ENCODE assay signal across 11 cellular contexts in genomic region chr20:52923123-52923543, GRCh38. TPM values are rescaled to one million over a fixed set of nuclear protein-coding genes. Genes with fewer than 3 reads are reported as not detected.
A peak's percentile ranks its signal among the peaks of the same experiment; 100 is the strongest.
DNase-seq lines count a peak whose midpoint lies in the region; ATAC-seq, FAIRE-seq and TF ChIP-seq lines count a peak whose summit lies in the region.
"Had no signal": no experiment of that assay in that cellular context is flagged by ENCODE, and none has a peak within 500 bp of the region (broad histone marks: within the 10 kb centered on the region; RNA-seq: fewer than 3 reads in every experiment).

No MANE protein-coding gene starts in this region.

- in situ Hi-C loops in astrocyte of the cerebellum (cut with HindIII; ENCODE audit: low sequenced_read_pairs), result no loop called here

- H3K27me3 Mint-ChIP-seq in stimulated activated memory B cell treated with anti-CD40 and anti-IgM and Interleukin-4, amounts not matched to agents 10 μg/mL and 1 μg/mL and 100 μg/mL, for 72 hours, result peaks cover 31% of the 10 kb centered on the region

- DNase-seq in AG09309 (ENCODE audit: low read depth), result peak; percentile 62
- peak; percentile 99 for DNase-seq in astrocyte of the cerebellum (ENCODE audit: low read depth)
- peak; percentile 98 for DNase-seq in keratinocyte (ENCODE audit: low read depth, low spot score)
- DNase-seq in SHP77 treated with DMSO at 0.1 percent for 48 hours (lab: John Stamatoyannopoulos, UW), result no peak
- DNase-seq in NCI-H146 (lab: John Stamatoyannopoulos, UW), result no peak
- DNase-seq: NCI-H1105; stimulated activated CD4-positive, alpha-beta T cell treated with anti-CD3 and anti-CD28 coated beads, Interleukin-12 subunit alpha, Interleukin-12 subunit beta, amount 100 ng/mL, for 4 hours had no signal

- H3K79me2 ChIP-seq in keratinocyte (ENCODE audit: control insufficient read depth, insufficient read depth, low read length), result no peaks in the 10 kb centered on the region

- peaks cover 2% of the 10 kb centered on the region for H3K9me1 ChIP-seq in keratinocyte (ENCODE audit: control insufficient read depth, extremely low read depth, insufficient read depth, low read length)

- H3K36me3 Mint-ChIP-seq in stimulated activated memory B cell treated with anti-CD40 and anti-IgM and Interleukin-4, amounts not matched to agents 10 μg/mL and 1 μg/mL and 100 μg/mL, for 72 hours, result no peaks in the 10 kb centered on the region

- peak; percentile 99 for FAIRE-seq in keratinocyte (lab: Jason Lieb, UNC)

- no peak overlapping the region for H3K4me3 Mint-ChIP-seq in stimulated activated memory B cell treated with anti-CD40 and anti-IgM and Interleukin-4, amounts not matched to agents 10 μg/mL and 1 μg/mL and 100 μg/mL, for 72 hours

- H3K27me3 ChIP-seq in HUES48 (ENCODE audit: control insufficient read depth, insufficient read depth, low read length) (no peaks in the 10 kb centered on the region), keratinocyte (ENCODE audit: control insufficient read depth, extremely low read depth, insufficient read depth, low read length) (no peaks in the 10 kb centered on the region)

- H3K27ac Mint-ChIP-seq in stimulated activated memory B cell treated with anti-CD40 and anti-IgM and Interleukin-4, amounts not matched to agents 10 μg/mL and 1 μg/mL and 100 μg/mL, for 72 hours, result no peak overlapping the region

- H3K9ac ChIP-seq in HUES48 (ENCODE audit: low read depth, low read length) (no peak overlapping the region), keratinocyte (ENCODE audit: control insufficient read depth, extremely low read depth, insufficient read depth, low read length) (peak overlapping the region; percentile 65)

- H2AFZ ChIP-seq in keratinocyte (ENCODE audit: control insufficient read depth, low read length), result no peak overlapping the region

- H3K9me3 Mint-ChIP-seq in stimulated activated memory B cell treated with anti-CD40 and anti-IgM and Interleukin-4, amounts not matched to agents 10 μg/mL and 1 μg/mL and 100 μg/mL, for 72 hours, result no peaks in the 10 kb centered on the region

- TF ChIP-seq CTCF in AG09309 (IDR thresholded peaks at IDR 0.05; ENCODE audit: control insufficient read depth, insufficient read depth, low read depth, low read length, missing control alignments) (no peak), astrocyte of the cerebellum (IDR thresholded peaks at IDR 0.05; ENCODE audit: low read depth, low read length, missing control alignments) (no peak), keratinocyte (optimal IDR thresholded peaks at IDR 0.05 in 1 of 3, IDR thresholded peaks at IDR 0.05 in 1 of 3, conservative IDR thresholded peaks at IDR 0.05 in 1 of 3; ENCODE audit: extremely low read depth in 1 of 3, insufficient read depth in 2 of 3, low read length in 3 of 3) (peak in 1 of 3 experiments; percentile 8)

- H3K36me3 ChIP-seq in HUES48 (ENCODE audit: control insufficient read depth, insufficient read depth, low read length) (no peaks in the 10 kb centered on the region), keratinocyte (ENCODE audit: control insufficient read depth in 2 of 2, extremely low read depth in 1 of 2, insufficient read depth in 2 of 2, low read length in 2 of 2) (no peaks in the 10 kb centered on the region)

- dilution Hi-C loops in keratinocyte (cut with MboI; ENCODE audit: extremely low pct_ligation_motif_present, low sequenced_read_pairs), result no loop called here

- H3K4me3 ChIP-seq in AG09309 (ENCODE audit: control insufficient read depth, low read depth, low read length) (no peak overlapping the region), HUES48 (ENCODE audit: low read depth, low read length) (no peak overlapping the region), astrocyte of the cerebellum (ENCODE audit: low read depth, low read length) (no peak overlapping the region), keratinocyte (ENCODE audit: control insufficient read depth in 2 of 3, extremely low read depth in 1 of 3, insufficient read depth in 2 of 3, low read depth in 1 of 3, low read length in 3 of 3) (no peak overlapping the region)
- H3K4me3 ChIP-seq: SK-N-MC had no signal

- H3K9me3 ChIP-seq in HUES48 (ENCODE audit: control insufficient read depth, insufficient read depth, low read length) (no peaks in the 10 kb centered on the region), keratinocyte (ENCODE audit: control insufficient read depth, low read depth, low read length) (no peaks in the 10 kb centered on the region)

- H3K27ac ChIP-seq in HUES48 (ENCODE audit: low read depth, low read length) (peak overlapping the region; percentile 52), keratinocyte (ENCODE audit: control insufficient read depth, insufficient read depth, low read length) (peak overlapping the region; percentile 85)
- H3K27ac ChIP-seq: SK-N-MC had no signal

- H3K4me1 ChIP-seq in HUES48 (ENCODE audit: control insufficient read depth, insufficient read depth, low read length), result peaks cover 13% of the 10 kb centered on the region
- peaks cover 30% of the 10 kb centered on the region for H3K4me1 ChIP-seq in keratinocyte (ENCODE audit: control insufficient read depth, extremely low read depth, insufficient read depth, low read length)

- H4K20me1 ChIP-seq in keratinocyte (ENCODE audit: control insufficient read depth, extremely low read depth, insufficient read depth, low read length), result no peaks in the 10 kb centered on the region

- H3K4me2 ChIP-seq in keratinocyte (ENCODE audit: control insufficient read depth, extremely low read depth, insufficient read depth, low read depth, low read length), result peak overlapping the region; percentile 58

- no peak for ATAC-seq in stimulated activated memory B cell treated with anti-CD40 and anti-IgM and Interleukin-4, amounts not matched to agents 10 μg/mL and 1 μg/mL and 100 μg/mL, for 72 hours
- ATAC-seq in HG02852 (IDR thresholded peaks at IDR 0.05; ENCODE audit: unreplicated experiment), result no peak

- no peaks in the 10 kb centered on the region for H3K4me1 Mint-ChIP-seq in stimulated activated memory B cell treated with anti-CD40 and anti-IgM and Interleukin-4, amounts not matched to agents 10 μg/mL and 1 μg/mL and 100 μg/mL, for 72 hours

RNA-seq across cellular contexts. Expression of gene TSHZ2, which starts 49.0 kb away (rescaled TPM):
- 1.1 to 2.3 TPM (median 1.4 TPM) in 3 replicates for polyA plus RNA-seq in keratinocyte
- polyA plus RNA-seq in keratinocyte (2011; ENCODE audit: low read depth), result 2.7 TPM
- 1.6 TPM in 2 replicates for polyA plus RNA-seq in keratinocyte (2011; cell fraction: cytosol; rRNA removed)
- polyA plus RNA-seq in keratinocyte (2011; cell fraction: nucleus; rRNA removed), result 2.5 and 2.8 TPM in 2 replicates
- 1.3 and 6.5 TPM in 2 replicates for polyA plus RNA-seq in keratinocyte (2012; ENCODE audit: low replicate concordance)
- 4.2 to 8.8 TPM (median 7.3 TPM) in 3 replicates for polyA minus RNA-seq in keratinocyte
- polyA minus RNA-seq in keratinocyte (2011; cell fraction: cytosol; rRNA and poly(A)+ RNA removed), result 1.3 TPM
- polyA minus RNA-seq in keratinocyte (2011; cell fraction: nucleus; rRNA and poly(A)+ RNA removed), result 3.8 and 8.9 TPM in 2 replicates

Comparison
In these comparisons a context has a peak if more than half of its experiments do, and no peak if none do; other contexts are left out.
1. DNase-seq: peak in AG09309 (single experiment), astrocyte of the cerebellum (single experiment) and keratinocyte (single experiment); none in SHP77 treated with DMSO at 0.1 percent for 48 hours (single experiment) and NCI-H146 (single experiment).